Comparison of ENCODE assay signal across 23 cellular contexts in genomic region chr1:235491644-235492043, GRCh38. TPM values are rescaled to one million over a fixed set of nuclear protein-coding genes. Genes with fewer than 3 reads are reported as not detected.
A peak's percentile ranks its signal among the peaks of the same experiment; 100 is the strongest.
DNase-seq lines count a peak whose midpoint lies in the region; ATAC-seq and TF ChIP-seq lines count a peak whose summit lies in the region.
"Had no signal": no experiment of that assay in that cellular context is flagged by ENCODE, and none has a peak within 500 bp of the region (broad histone marks: within the 10 kb centered on the region; RNA-seq: fewer than 3 reads in every experiment).

No MANE protein-coding gene starts in this region.

- no peak for ATAC-seq in HG02623 (IDR thresholded peaks at IDR 0.05; ENCODE audit: unreplicated experiment)
- ATAC-seq: HepG2 had no signal

- no peaks in the 10 kb centered on the region for H3K27me3 Mint-ChIP-seq in MCF 10A (ENCODE audit: insufficient read depth, unreplicated experiment)
- H3K27me3 Mint-ChIP-seq: CD4-positive, CD25-positive, alpha-beta regulatory T cell had no signal

- TF ChIP-seq POLR2A in breast epithelium (IDR thresholded peaks at IDR 0.05), result no peak

- TF ChIP-seq CTCF in MCF 10A (IDR thresholded peaks at IDR 0.05; ENCODE audit: unreplicated experiment) (no peak), breast epithelium (IDR thresholded peaks at IDR 0.05) (no peak)

- no peaks in the 10 kb centered on the region for H3K36me3 ChIP-seq in breast epithelium
- H3K36me3 ChIP-seq in endocrine pancreas (ENCODE audit: control insufficient read depth, insufficient read depth, low read length), result peaks cover 6% of the 10 kb centered on the region
- H3K36me3 ChIP-seq in skeletal muscle tissue (ENCODE audit: control insufficient read depth in 3 of 3, insufficient read depth in 3 of 3, low read length in 3 of 3), result peaks cover 4 to 23% (median 21%) of the 10 kb centered on the region in 3 donors

- H3K27ac ChIP-seq in breast epithelium (no peak overlapping the region), skeletal muscle tissue (ENCODE audit: low read depth, low read length) (peak overlapping the region; percentile 32)
- H3K27ac ChIP-seq: BLaER1, SK-N-MC had no signal

- H3K9me3 ChIP-seq in breast epithelium, result no peaks in the 10 kb centered on the region
- no peaks in the 10 kb centered on the region for H3K9me3 ChIP-seq in endocrine pancreas (ENCODE audit: control insufficient read depth, low read length)
- H3K9me3 ChIP-seq in skeletal muscle tissue (ENCODE audit: control insufficient read depth in 3 of 3, low read length in 3 of 3), result no peaks in the 10 kb centered on the region
- H3K9me3 ChIP-seq: BLaER1 had no signal

- H3K27me3 ChIP-seq in breast epithelium, result no peaks in the 10 kb centered on the region
- no peaks in the 10 kb centered on the region for H3K27me3 ChIP-seq in endocrine pancreas (ENCODE audit: control insufficient read depth, insufficient read depth, low read length)
- H3K27me3 ChIP-seq in skeletal muscle tissue (ENCODE audit: control insufficient read depth in 3 of 3, insufficient read depth in 3 of 3, low read length in 3 of 3), result no peaks in the 10 kb centered on the region
- H3K27me3 ChIP-seq: BLaER1 had no signal

- no peaks in the 10 kb centered on the region for H3K4me1 ChIP-seq in breast epithelium
- no peaks in the 10 kb centered on the region for H3K4me1 ChIP-seq in endocrine pancreas (ENCODE audit: control insufficient read depth, insufficient read depth, low read length)
- H3K4me1 ChIP-seq in skeletal muscle tissue (ENCODE audit: control insufficient read depth in 3 of 3, insufficient read depth in 3 of 3, low read length in 3 of 3), result peaks cover 0 to 20% (median 11%) of the 10 kb centered on the region in 3 donors

- POLR2A ChIA-PET in MCF 10A (lab: Yijun Ruan, JAX), result interaction anchor here (6.8 kb wide), 1 partner anchor 13 kb away, joined by 65 read pairs; the partner anchor contains the start of gene B3GALNT2

- H3K36me3 Mint-ChIP-seq in MCF 10A (ENCODE audit: insufficient read depth, unreplicated experiment), result peaks cover 88% of the 10 kb centered on the region

- CTCF ChIA-PET in MCF 10A (lab: Yijun Ruan, JAX), result interaction anchor here (0.7 kb wide), 1 partner anchor 118 kb away, joined by 3 read pairs; no protein-coding TSS in a partner anchor

- H3K4me3 Mint-ChIP-seq in MCF 10A (ENCODE audit: unreplicated experiment), result no peak overlapping the region
- H3K4me3 Mint-ChIP-seq: CD4-positive, CD25-positive, alpha-beta regulatory T cell had no signal

- BruUV-seq in MCF 10A (replicated peaks; lab: Mats Ljungman, UMichigan), result no TSS peak

- peaks cover 4% of the 10 kb centered on the region for H3K4me1 Mint-ChIP-seq in MCF 10A (ENCODE audit: insufficient read depth, unreplicated experiment)

- peak overlapping the region; percentile 8 for H3K27ac Mint-ChIP-seq in MCF 10A (ENCODE audit: low read depth, unreplicated experiment)
- H3K27ac Mint-ChIP-seq: CD4-positive, CD25-positive, alpha-beta regulatory T cell had no signal

- in situ Hi-C loops in ACHN (cut with HindIII; ENCODE audit: low pct_ligation_motif_present, low pct_unique_long_range_greater_than_20kb, low sequenced_read_pairs), result no loop called here

- no peaks in the 10 kb centered on the region for H3K9me3 Mint-ChIP-seq in MCF 10A (ENCODE audit: unreplicated experiment)
- H3K9me3 Mint-ChIP-seq: CD4-positive, CD25-positive, alpha-beta regulatory T cell had no signal

- H3K9ac ChIP-seq in endocrine pancreas (ENCODE audit: control insufficient read depth, insufficient read depth, low read length) (peak overlapping the region; percentile 26), skeletal muscle tissue (ENCODE audit: low read depth in 1 of 3, low read length in 3 of 3) (no peak overlapping the region)
- H3K9ac ChIP-seq: BLaER1 had no signal

- intact Hi-C loops in MCF 10A (cut with micrococcal nuclease) (no loop called here), breast epithelium (cut with DNase I; ENCODE audit: low total_unique reads) (no loop called here)

- DNase-seq in MCF 10A (ENCODE audit: unreplicated experiment), result no peak
- DNase-seq in breast epithelium (ENCODE audit: low spot score in 2 of 2), result no peak
- peak; percentile 56 for DNase-seq in Jurkat, Clone E6-1 (ENCODE audit: low read depth, low spot score)
- DNase-seq in ACHN, result no peak
- DNase-seq: CD4-positive, CD25-positive, alpha-beta regulatory T cell; DMS153; DND-41; H7; KBM-7; NCI-H1048; NCI-H1417; NCI-H1694 treated with DMSO at 0.1 percent for 48 hours; NCI-H2081; NCI-H226; NCI-H510A; NCI-H69; SIG-M5 had no signal

- H3K4me3 ChIP-seq in breast epithelium (no peak overlapping the region), endocrine pancreas (ENCODE audit: control insufficient read depth, insufficient read depth, low read length) (no peak overlapping the region), skeletal muscle tissue (ENCODE audit: low read length in 3 of 3) (no peak overlapping the region)
- no peak overlapping the region for H3K4me3 ChIP-seq in Jurkat, Clone E6-1 (ENCODE audit: low read length)
- H3K4me3 ChIP-seq: BLaER1, SK-N-MC had no signal

RNA-seq across cellular contexts. Expression of gene B3GALNT2, which starts 12.6 kb away (rescaled TPM):
- 82.4 and 88.4 TPM in 2 replicates for total RNA-seq in MCF 10A (2022)
- total RNA-seq in breast epithelium, result 10 to 100 TPM; 21.4 to 34.8 (median 25.9) TPM
- polyA plus RNA-seq in Jurkat, Clone E6-1 (2012; ENCODE audit: insufficient read depth, insufficient read length), result 19.5 TPM
- 48.5 TPM for total RNA-seq in skeletal muscle tissue
